ENCODE assay signal across 8 cellular contexts in genomic region chr11:68840661-68841653, GRCh38. TPM values are rescaled to one million over a fixed set of nuclear protein-coding genes. Genes with fewer than 3 reads are reported as not detected.
DNase-seq lines count a peak whose midpoint lies in the region; ATAC-seq and TF ChIP-seq lines count a peak whose summit lies in the region.

No MANE protein-coding gene starts in this region.

- BruUV-seq in Caco-2 (replicated peaks; lab: Mats Ljungman, UMichigan) = no TSS peak

- H3K4me1 ChIP-seq in Caco-2 (peaks cover 42% of the 10 kb centered on the region), HUES48 (ENCODE audit: control insufficient read depth, insufficient read depth, low read length) (peaks cover 34% of the 10 kb centered on the region), esophagus muscularis mucosa (peaks cover 54 to 87% (median 86%) of the 10 kb centered on the region in 4 donors)

- DNase-seq in Caco-2 (peak in 1 of 2 experiments; percentile 30), esophagus muscularis mucosa (ENCODE audit: extremely low spot score) (no peak), naive B cell (peak; percentile 15), NCI-H1436 treated with DMSO at 0.1 percent for 48 hours (lab: John Stamatoyannopoulos, UW) (no peak)
- peak; percentile 25 for DNase-seq in activated CD4-positive, alpha-beta T cell treated with anti-CD3 and anti-CD28 coated beads, Interleukin-2, amount 10 ng/mL, durations not matched to agents 7 days and 5 days

- H3K4me3 Mint-ChIP-seq in Caco-2 (ENCODE audit: unreplicated experiment) (peak overlapping the region; percentile 81), naive B cell (peak overlapping the region; percentile 84 to 94 (median 92))
- H3K4me3 Mint-ChIP-seq in activated CD4-positive, alpha-beta T cell treated with anti-CD3 and anti-CD28 coated beads, Interleukin-2, amount 10 ng/mL, durations not matched to agents 7 days and 5 days = peak overlapping the region; percentile 84

- intact Hi-C loops in Caco-2 (cut with micrococcal nuclease; ENCODE audit: unreplicated experiment) = loop anchor here (5.0 kb wide), 1 partner anchor 89 kb away; the partner anchor contains the start of gene TESMIN
- intact Hi-C loops in esophagus muscularis mucosa (cut with DNase I) = no loop called here

- H3K27ac ChIP-seq in HUES48 (ENCODE audit: low read depth, low read length) (peak overlapping the region; percentile 90), esophagus muscularis mucosa (replicated peaks in 1 of 4) (peak overlapping the region; percentile 95 to 97 (median 97))

- no peak overlapping the region for H3K9ac ChIP-seq in HUES48 (ENCODE audit: low read depth, low read length)

- 0 out of 2 replicates have a peak, but pooled peaks cover 1% of the 10 kb centered on the region for H3K27me3 ChIP-seq in Caco-2 (replicated peaks; ENCODE audit: control insufficient read depth, insufficient read depth, low read length)
- H3K27me3 ChIP-seq in HUES48 (ENCODE audit: control insufficient read depth, insufficient read depth, low read length) = peaks cover 56% of the 10 kb centered on the region
- no peaks in the 10 kb centered on the region for H3K27me3 ChIP-seq in esophagus muscularis mucosa

- POLR2A ChIA-PET in Caco-2 (lab: Charles Lee) = no interaction called here
- POLR2A ChIA-PET in activated CD4-positive, alpha-beta T cell treated with anti-CD3 and anti-CD28 coated beads, Interleukin-2, amount 10 ng/mL, durations not matched to agents 7 days and 5 days (lab: Charles Lee) = no interaction called here

- H3K27ac Mint-ChIP-seq in Caco-2 (ENCODE audit: unreplicated experiment) = no peak overlapping the region
- H3K27ac Mint-ChIP-seq in activated CD4-positive, alpha-beta T cell treated with anti-CD3 and anti-CD28 coated beads, Interleukin-2, amount 10 ng/mL, durations not matched to agents 7 days and 5 days = peak overlapping the region; percentile 96
- peak overlapping the region in 2 of 6 donors; percentile 95 to 98 for H3K27ac Mint-ChIP-seq in naive B cell

- H3K9me3 Mint-ChIP-seq in Caco-2 (ENCODE audit: unreplicated experiment) (no peaks in the 10 kb centered on the region), naive B cell (no peaks in the 10 kb centered on the region)
- H3K9me3 Mint-ChIP-seq in activated CD4-positive, alpha-beta T cell treated with anti-CD3 and anti-CD28 coated beads, Interleukin-2, amount 10 ng/mL, durations not matched to agents 7 days and 5 days = no peaks in the 10 kb centered on the region

- ATAC-seq in naive B cell (ENCODE audit: low read depth in 2 of 2) = no peak
- ATAC-seq in GM19324 (IDR thresholded peaks at IDR 0.05; ENCODE audit: low FRiP score, unreplicated experiment) = no peak
- no peak for ATAC-seq in HG03565 (IDR thresholded peaks at IDR 0.05; ENCODE audit: unreplicated experiment)

- no peak for TF ChIP-seq POLR2A in esophagus muscularis mucosa (IDR thresholded peaks at IDR 0.05; ENCODE audit: low read depth)

- H3K4me1 Mint-ChIP-seq in Caco-2 (ENCODE audit: low read depth, unreplicated experiment) (peaks cover 29% of the 10 kb centered on the region), naive B cell (peaks cover 29 to 54% (median 49%) of the 10 kb centered on the region in 3 donors)
- H3K4me1 Mint-ChIP-seq in activated CD4-positive, alpha-beta T cell treated with anti-CD3 and anti-CD28 coated beads, Interleukin-2, amount 10 ng/mL, durations not matched to agents 7 days and 5 days = peaks cover 61% of the 10 kb centered on the region

- TF ChIP-seq CTCF in Caco-2 (IDR thresholded peaks at IDR 0.05; ENCODE audit: insufficient read depth in 1 of 2, low read depth in 1 of 2, low read length in 1 of 2, severe bottlenecking in 1 of 2, unreplicated experiment in 1 of 2) (no peak), esophagus muscularis mucosa (IDR thresholded peaks at IDR 0.05) (no peak)

- peaks cover 5% of the 10 kb centered on the region for H3K27me3 Mint-ChIP-seq in Caco-2 (ENCODE audit: insufficient read depth, unreplicated experiment)
- H3K27me3 Mint-ChIP-seq in activated CD4-positive, alpha-beta T cell treated with anti-CD3 and anti-CD28 coated beads, Interleukin-2, amount 10 ng/mL, durations not matched to agents 7 days and 5 days = no peaks in the 10 kb centered on the region
- no peaks in the 10 kb centered on the region for H3K27me3 Mint-ChIP-seq in naive B cell

- no peaks in the 10 kb centered on the region for H3K36me3 ChIP-seq in Caco-2 (ENCODE audit: control insufficient read depth, insufficient read depth, low read length)
- no peaks in the 10 kb centered on the region for H3K36me3 ChIP-seq in HUES48 (ENCODE audit: control insufficient read depth, insufficient read depth, low read length)
- H3K36me3 ChIP-seq in esophagus muscularis mucosa = peaks cover 0 to 13% (median 1%) of the 10 kb centered on the region in 4 donors

- CTCF ChIA-PET in Caco-2 (lab: Charles Lee) = no interaction called here
- CTCF ChIA-PET in activated CD4-positive, alpha-beta T cell treated with anti-CD3 and anti-CD28 coated beads, Interleukin-2, amount 10 ng/mL, durations not matched to agents 7 days and 5 days (lab: Charles Lee) = no interaction called here

- H3K9me3 ChIP-seq in Caco-2 (no peaks in the 10 kb centered on the region), HUES48 (ENCODE audit: control insufficient read depth, insufficient read depth, low read length) (no peaks in the 10 kb centered on the region), esophagus muscularis mucosa (no peaks in the 10 kb centered on the region)

- WGBS in esophagus muscularis mucosa = 2% methylated on average over 9 of the region's 90 CpGs

- TF ChIP-seq EP300 in esophagus muscularis mucosa (IDR thresholded peaks at IDR 0.05) = no peak

- H3K4me3 ChIP-seq in Caco-2 (ENCODE audit: low read depth, low read length) (peak overlapping the region; percentile 32), HUES48 (ENCODE audit: low read depth, low read length) (peak overlapping the region; percentile 68), esophagus muscularis mucosa (peak overlapping the region; percentile 92 to 99 (median 98))

- H3K36me3 Mint-ChIP-seq in Caco-2 (ENCODE audit: insufficient read depth, unreplicated experiment) = peaks cover 16% of the 10 kb centered on the region
- H3K36me3 Mint-ChIP-seq in activated CD4-positive, alpha-beta T cell treated with anti-CD3 and anti-CD28 coated beads, Interleukin-2, amount 10 ng/mL, durations not matched to agents 7 days and 5 days (ENCODE audit: low read depth) = peaks cover 4% of the 10 kb centered on the region
- H3K36me3 Mint-ChIP-seq in naive B cell = no peaks in the 10 kb centered on the region

RNA-seq across cellular contexts. Expression of gene CPT1A, which starts 0.8 kb away (rescaled TPM):
- total RNA-seq in Caco-2 (2022) (5.7 and 6.3 TPM in 2 replicates), esophagus muscularis mucosa (100 to 1,000 TPM in 2 of 4 donors, 10 to 100 TPM in 2; 36.1 to 122 (median 77.5) TPM)
- total RNA-seq in activated CD4-positive, alpha-beta T cell treated with anti-CD3 and anti-CD28 coated beads, Interleukin-2, amount 10 ng/mL, durations not matched to agents 7 days and 5 days = 10 to 100 TPM; 66.3 to 69.9 TPM
- 10 to 100 TPM in 1 of 6 donors, 1 to 10 TPM in 4, under 1 TPM in 1; 0.73 to 13.9 (median 3.2) TPM for polyA plus RNA-seq in naive B cell (ENCODE audit: low read depth in 6 of 6)

Comparison
In these comparisons a context has a peak if more than half of its experiments do, and no peak if none do; other contexts are left out.
1. DNase-seq: peak in activated CD4-positive, alpha-beta T cell treated with anti-CD3 and anti-CD28 coated beads, Interleukin-2, amount 10 ng/mL, durations not matched to agents 7 days and 5 days (single experiment) and naive B cell (single experiment); none in esophagus muscularis mucosa (single experiment) and NCI-H1436 treated with DMSO at 0.1 percent for 48 hours (single experiment).
2. H3K4me3 ChIP-seq: peak in every context shown above with its lines; median percentile 98 in esophagus muscularis mucosa; 68 in HUES48; 32 in Caco-2.
3. Peak in every context shown above with its lines, with median percentiles within 50 percentile points of each other: H3K4me3 Mint-ChIP-seq.